In genomic region chr9:82750411-82750918, GRCh38 we compare ENCODE assay signal across 24 cellular contexts.
DNase-seq lines count a peak whose midpoint lies in the region; ATAC-seq, FAIRE-seq and TF ChIP-seq lines count a peak whose summit lies in the region.
"Had no signal": no experiment of that assay in that cellular context is flagged by ENCODE, and none has a peak within 500 bp of the region (broad histone marks: within the 10 kb centered on the region; RNA-seq: fewer than 3 reads in every experiment).

No MANE protein-coding gene starts in this region.

- no peaks in the 10 kb centered on the region for H3K23me2 ChIP-seq in H1 (ENCODE audit: low read depth, low read length)

- H3K36me3 ChIP-seq in H7 (replicated peaks; ENCODE audit: control insufficient read depth, insufficient read depth, low read length), result peaks cover 1% of the 10 kb centered on the region; the same call in 1 of the 2 replicates
- H3K36me3 ChIP-seq in HUES48 (ENCODE audit: control insufficient read depth, insufficient read depth, low read length), result no peaks in the 10 kb centered on the region
- H3K36me3 ChIP-seq in H1 (ENCODE audit: control insufficient read depth in 2 of 4, insufficient read depth in 4 of 4, low read length in 3 of 4), result no peaks in the 10 kb centered on the region
- no peaks in the 10 kb centered on the region for H3K36me3 ChIP-seq in neural progenitor cell
- H3K36me3 ChIP-seq: BE2C; BLaER1 treated with 17β-estradiol and CSF1 and Interleukin-3, amounts not matched to agents 10 nM and 100 nM had no signal

- H4K20me1 ChIP-seq in H1 (replicated peaks in 1 of 2; ENCODE audit: control insufficient read depth in 1 of 2, insufficient read depth in 2 of 2, low read length in 2 of 2) (no peaks in the 10 kb centered on the region), neural progenitor cell (ENCODE audit: low read depth) (no peaks in the 10 kb centered on the region)
- H4K20me1 ChIP-seq: BLaER1 treated with 17β-estradiol and CSF1 and Interleukin-3, amounts not matched to agents 10 nM and 100 nM had no signal

- H3K27ac Mint-ChIP-seq in neural progenitor cell, result no peak overlapping the region
- H3K27ac Mint-ChIP-seq in activated CD4-positive, alpha-beta memory T cell treated with anti-CD3 and anti-CD28 coated beads, Interleukin-2, amount 10 ng/mL, durations not matched to agents 7 days and 5 days, result no peak overlapping the region
- H3K27ac Mint-ChIP-seq: CD14-positive monocyte; CD4-positive, alpha-beta T cell; CD8-positive, alpha-beta memory T cell had no signal

- no peak overlapping the region for H4K91ac ChIP-seq in H1 (replicated peaks; ENCODE audit: insufficient read length, low read length)

- H3K56ac ChIP-seq in H1 (replicated peaks; ENCODE audit: insufficient read length, low read depth, low read length), result no peak overlapping the region

- 0 out of 2 replicates have a peak overlapping the region, but pooled peaks have one; percentile 12 for H2AFZ ChIP-seq in H1 (ENCODE audit: low read length)
- peak overlapping the region; percentile 82 for H2AFZ ChIP-seq in neural progenitor cell (replicated peaks)

- H2BK20ac ChIP-seq in H1 (ENCODE audit: low read length), result no peak overlapping the region

- H2BK5ac ChIP-seq in H1 (ENCODE audit: low read depth, low read length), result no peak overlapping the region

- no peak overlapping the region for H3K4ac ChIP-seq in H1 (replicated peaks; ENCODE audit: insufficient read length, low read depth, low read length)

- H3K79me1 ChIP-seq in H1 (ENCODE audit: low read depth, low read length), result no peaks in the 10 kb centered on the region; the same call in 1 of the 2 replicates

- H3K14ac ChIP-seq in H1 (ENCODE audit: insufficient read length), result no peak overlapping the region

- H3K79me2 ChIP-seq in H1 (ENCODE audit: control insufficient read depth in 1 of 2, insufficient read depth in 2 of 2, low read length in 2 of 2) (no peaks in the 10 kb centered on the region), neural progenitor cell (ENCODE audit: low read depth) (no peaks in the 10 kb centered on the region)

- no peak overlapping the region for H4K8ac ChIP-seq in H1 (ENCODE audit: extremely low read depth, insufficient read depth, low read length)

- H3K27ac ChIP-seq in HUES48 (ENCODE audit: low read depth, low read length) (peak overlapping the region; percentile 59), H1 (ENCODE audit: low read depth, low read length) (no peak overlapping the region), neural progenitor cell (no peak overlapping the region)
- H3K27ac ChIP-seq: A549; BLaER1 treated with 17β-estradiol and CSF1 and Interleukin-3, amounts not matched to agents 10 nM and 100 nM had no signal

- H3K9me3 Mint-ChIP-seq in neural progenitor cell, result no peaks in the 10 kb centered on the region
- peaks cover 8% of the 10 kb centered on the region for H3K9me3 Mint-ChIP-seq in activated CD4-positive, alpha-beta memory T cell treated with anti-CD3 and anti-CD28 coated beads, Interleukin-2, amount 10 ng/mL, durations not matched to agents 7 days and 5 days
- H3K9me3 Mint-ChIP-seq: CD4-positive, alpha-beta T cell had no signal

- POLR2A ChIA-PET in H1 (lab: Charles Lee; ENCODE audit: partially characterized antibody), result interaction anchor here (1.3 kb wide), 1 partner anchor 11 kb away, joined by 3 read pairs; no protein-coding TSS in a partner anchor
- POLR2A ChIA-PET in activated CD4-positive, alpha-beta memory T cell treated with anti-CD3 and anti-CD28 coated beads, Interleukin-2, amount 10 ng/mL, durations not matched to agents 7 days and 5 days (lab: Charles Lee), result no interaction called here

- no peak for ATAC-seq in HG03378 (IDR thresholded peaks at IDR 0.05; ENCODE audit: unreplicated experiment)
- ATAC-seq: A549, HCT116 had no signal

- CTCF ChIA-PET in H1 (lab: Charles Lee; ENCODE audit: partially characterized antibody), result interaction anchor here (1.1 kb wide), 1 partner anchor 26 kb away, joined by 4 read pairs; no protein-coding TSS in a partner anchor
- CTCF ChIA-PET in activated CD4-positive, alpha-beta memory T cell treated with anti-CD3 and anti-CD28 coated beads, Interleukin-2, amount 10 ng/mL, durations not matched to agents 7 days and 5 days (lab: Charles Lee), result no interaction called here

- peak overlapping the region; percentile 49 for H2BK120ac ChIP-seq in H1 (replicated peaks; ENCODE audit: low read depth, low read length)

- H3K9ac ChIP-seq in HUES48 (ENCODE audit: low read depth, low read length) (no peak overlapping the region), H1 (replicated peaks in 1 of 4; ENCODE audit: extremely low read depth in 1 of 4, low read depth in 3 of 4, low read length in 3 of 4) (no peak overlapping the region), neural progenitor cell (no peak overlapping the region)
- H3K9ac ChIP-seq: BLaER1 treated with 17β-estradiol and CSF1 and Interleukin-3, amounts not matched to agents 10 nM and 100 nM had no signal

- H4K5ac ChIP-seq in H1 (ENCODE audit: insufficient read length, low read depth, low read length), result peak overlapping the region; percentile 31

- no peak for FAIRE-seq in H1 (lab: Jason Lieb, UNC)
- FAIRE-seq: A549, GM12891, GM18507 had no signal

- no peak overlapping the region for H2BK12ac ChIP-seq in H1 (ENCODE audit: low read depth, low read length)

- 32% methylated on average over 7 of the region's 7 CpGs; no CpG with 5 or more reads in 1 of the 2 experiments for WGBS in H1 (ENCODE audit: extremely low coverage in 1 of 2, insufficient coverage in 1 of 2, insufficient read length in 1 of 2, insufficient replicate concordance in 2 of 2, low coverage in 1 of 2, low lambda C conversion rate in 2 of 2, missing lambda C conversion rate in 1 of 2), 2 experiments

- H2BK15ac ChIP-seq in H1 (ENCODE audit: low read length), result no peak overlapping the region

- TF ChIP-seq POLR2A in H1 (IDR thresholded peaks at IDR 0.05; ENCODE audit: control extremely low read depth in 1 of 2, low read depth in 2 of 2, low read length in 2 of 2), result no peak

- H3K4me2 ChIP-seq in H1 (ENCODE audit: insufficient read depth in 1 of 2, low read depth in 2 of 2, low read length in 2 of 2) (peak overlapping the region; percentile 29 to 47; a peak in 3 of 4 replicates), neural progenitor cell (no peak overlapping the region)
- H3K4me2 ChIP-seq: A549; BLaER1 treated with 17β-estradiol and CSF1 and Interleukin-3, amounts not matched to agents 10 nM and 100 nM had no signal

- no peak overlapping the region for H2AK5ac ChIP-seq in H1 (ENCODE audit: low read depth, low read length)

- no peaks in the 10 kb centered on the region for H3K4me1 Mint-ChIP-seq in neural progenitor cell
- H3K4me1 Mint-ChIP-seq in activated CD4-positive, alpha-beta memory T cell treated with anti-CD3 and anti-CD28 coated beads, Interleukin-2, amount 10 ng/mL, durations not matched to agents 7 days and 5 days, result no peaks in the 10 kb centered on the region
- H3K4me1 Mint-ChIP-seq: CD8-positive, alpha-beta memory T cell had no signal

- peaks cover 3% of the 10 kb centered on the region for H3K27me3 Mint-ChIP-seq in neural progenitor cell (ENCODE audit: insufficient read depth, low read depth)
- no peaks in the 10 kb centered on the region for H3K27me3 Mint-ChIP-seq in activated CD4-positive, alpha-beta memory T cell treated with anti-CD3 and anti-CD28 coated beads, Interleukin-2, amount 10 ng/mL, durations not matched to agents 7 days and 5 days
- H3K27me3 Mint-ChIP-seq: CD4-positive, alpha-beta T cell; CD8-positive, alpha-beta memory T cell had no signal

- H3K4me3 ChIP-seq in H7 (ENCODE audit: insufficient read depth, low read depth, low read length), result no peak overlapping the region
- H3K4me3 ChIP-seq in HUES48 (ENCODE audit: low read depth, low read length), result peak overlapping the region; percentile 7; the same call in 1 of the 2 replicates
- peak overlapping the region in 1 of 4 experiments; percentile 7; a peak in 1 of 8 replicates for H3K4me3 ChIP-seq in H1 (ENCODE audit: extremely low read depth in 1 of 4, insufficient read depth in 2 of 4, low read depth in 3 of 4, low read length in 4 of 4)
- H3K4me3 ChIP-seq in neural progenitor cell, result no peak overlapping the region
- H3K4me3 ChIP-seq: A549; BLaER1 treated with 17β-estradiol and CSF1 and Interleukin-3, amounts not matched to agents 10 nM and 100 nM had no signal

- H3K4me1 ChIP-seq in HUES48 (ENCODE audit: control insufficient read depth, insufficient read depth, low read length), result peaks cover 29% of the 10 kb centered on the region
- peaks cover 0 to 15% (median 2%) of the 10 kb centered on the region in 4 experiments; a peak in 2 of 7 replicates for H3K4me1 ChIP-seq in H1 (replicated peaks in 1 of 4; ENCODE audit: control insufficient read depth in 3 of 4, insufficient read depth in 4 of 4, low read length in 3 of 4)
- H3K4me1 ChIP-seq in neural progenitor cell, result no peaks in the 10 kb centered on the region
- H3K4me1 ChIP-seq: A549; BE2C; BLaER1 treated with 17β-estradiol and CSF1 and Interleukin-3, amounts not matched to agents 10 nM and 100 nM had no signal

- no peaks in the 10 kb centered on the region for H3K36me3 Mint-ChIP-seq in neural progenitor cell
- H3K36me3 Mint-ChIP-seq in activated CD4-positive, alpha-beta memory T cell treated with anti-CD3 and anti-CD28 coated beads, Interleukin-2, amount 10 ng/mL, durations not matched to agents 7 days and 5 days (ENCODE audit: low read depth), result no peaks in the 10 kb centered on the region
- H3K36me3 Mint-ChIP-seq: CD14-positive monocyte; CD8-positive, alpha-beta memory T cell had no signal

- TF ChIP-seq CTCF in H1 (IDR thresholded peaks at IDR 0.05; ENCODE audit: control extremely low read depth in 1 of 3, insufficient read depth in 1 of 3, low read depth in 1 of 3, low read length in 3 of 3) (no peak), neural progenitor cell (IDR thresholded peaks at IDR 0.05) (no peak)

- TF ChIP-seq EP300 in H1 (IDR thresholded peaks at IDR 0.05; ENCODE audit: borderline replicate concordance in 1 of 2, low read depth in 2 of 2, low read length in 2 of 2), result no peak

- TF ChIP-seq RAD21 in H1 (IDR thresholded peaks at IDR 0.05 in 1 of 2, conservative IDR thresholded peaks at IDR 0.05 in 1 of 2; ENCODE audit: low read depth in 2 of 2, low read length in 2 of 2), result no peak

- no peaks in the 10 kb centered on the region for H3K9me3 ChIP-seq in HUES48 (ENCODE audit: control insufficient read depth, insufficient read depth, low read length)
- no peaks in the 10 kb centered on the region for H3K9me3 ChIP-seq in H1 (ENCODE audit: insufficient read depth in 2 of 2, low read depth in 1 of 2, low read length in 1 of 2)
- no peaks in the 10 kb centered on the region for H3K9me3 ChIP-seq in neural progenitor cell (ENCODE audit: low read depth)
- H3K9me3 ChIP-seq: A549, BE2C had no signal

- no peak overlapping the region for H3K4me3 Mint-ChIP-seq in neural progenitor cell
- no peak overlapping the region for H3K4me3 Mint-ChIP-seq in activated CD4-positive, alpha-beta memory T cell treated with anti-CD3 and anti-CD28 coated beads, Interleukin-2, amount 10 ng/mL, durations not matched to agents 7 days and 5 days
- H3K4me3 Mint-ChIP-seq: CD14-positive monocyte; CD4-positive, alpha-beta T cell; CD8-positive, alpha-beta memory T cell had no signal

- H3K27me3 ChIP-seq in H7 (ENCODE audit: control insufficient read depth, insufficient read depth, low read length), result no peaks in the 10 kb centered on the region
- H3K27me3 ChIP-seq in HUES48 (ENCODE audit: control insufficient read depth, insufficient read depth, low read length), result no peaks in the 10 kb centered on the region
- no peaks in the 10 kb centered on the region for H3K27me3 ChIP-seq in H1 (replicated peaks in 1 of 4; ENCODE audit: control insufficient read depth in 3 of 4, extremely low read depth in 1 of 4, insufficient read depth in 3 of 4, low read length in 3 of 4)
- H3K27me3 ChIP-seq in neural progenitor cell, result no peaks in the 10 kb centered on the region
- H3K27me3 ChIP-seq: BE2C; BLaER1 treated with 17β-estradiol and CSF1 and Interleukin-3, amounts not matched to agents 10 nM and 100 nM had no signal

- H3F3A ChIP-seq in neural progenitor cell (ENCODE audit: low read depth), result no peaks in the 10 kb centered on the region

- H3K23ac ChIP-seq in H1 (ENCODE audit: insufficient read length), result no peak overlapping the region

- DNase-seq in H7 (peak; percentile 24), H1 (ENCODE audit: low read depth in 1 of 2, low spot score in 2 of 2) (no peak), neural progenitor cell (ENCODE audit: low spot score) (no peak), UCSD-AML1 (lab: John Stamatoyannopoulos, UW; ENCODE audit: unreplicated experiment) (no peak)
- DNase-seq in activated CD4-positive, alpha-beta memory T cell treated with anti-CD3 and anti-CD28 coated beads, Interleukin-2, amount 10 ng/mL, durations not matched to agents 7 days and 5 days, result no peak
- DNase-seq: 8988T; ACHN; AML-193; BE2C; Calu3; CD4-positive, alpha-beta T cell; CD8-positive, alpha-beta memory T cell; COR-L47; DMS53; DMS79 treated with DMSO at 0.1 percent for 48 hours; GF-D8 had no signal

- H3K18ac ChIP-seq in H1 (ENCODE audit: extremely low read depth, low read length), result no peak overlapping the region
